In the genomic region with DNA sequence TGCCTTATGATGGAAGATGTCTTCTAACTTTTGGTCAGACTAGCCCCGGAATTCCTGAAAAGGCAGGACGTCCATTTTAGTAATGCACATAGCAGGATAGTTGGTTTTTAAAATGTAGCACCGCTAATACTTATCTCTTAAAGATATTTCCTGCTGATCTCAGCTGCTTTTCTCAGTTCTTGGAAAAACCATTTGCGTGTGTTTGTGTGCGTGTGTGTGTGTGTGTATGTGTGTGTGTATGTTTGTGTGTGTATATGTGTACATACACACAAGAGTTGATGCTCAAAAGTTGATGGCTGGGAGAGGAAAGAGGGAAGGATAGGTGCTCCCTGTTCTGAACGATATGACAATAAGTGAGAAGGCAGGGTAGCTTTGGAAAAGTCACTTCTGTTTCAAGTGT, we compare ENCODE assay signal across 1 cellular context.
TF ChIP-seq lines count a peak whose summit lies in the region.

No MANE protein-coding gene starts in this region.

TF ChIP-seq in K562, 482 proteins besides CTCF, POLR2A, EP300 and RAD21 (continued from another document and continues in another):
- TF ChIP-seq ZNF766 (CRISPR knock-in tag; conservative IDR thresholded peaks at IDR 0.05) = peak; percentile 33; the same call in 1 of the 2 replicates
- TF ChIP-seq HMG20A (CRISPR knock-in tag; conservative IDR thresholded peaks at IDR 0.05) = no peak
- no peak for TF ChIP-seq SMARCC2 (IDR thresholded peaks at IDR 0.05; ENCODE audit: low read depth)
- TF ChIP-seq ZBTB17 (CRISPR knock-in tag; IDR thresholded peaks at IDR 0.05) = no peak
- no peak for TF ChIP-seq ZNF384 (IDR thresholded peaks at IDR 0.05; ENCODE audit: low read depth, low read length)
- TF ChIP-seq DMBX1 (CRISPR knock-in tag; IDR thresholded peaks at IDR 0.05; ENCODE audit: borderline replicate concordance) = 0 out of 2 replicates have a peak, but pooled peaks have one; percentile 5
- no peak for TF ChIP-seq ZMIZ1 (IDR thresholded peaks at IDR 0.05; ENCODE audit: low read depth in 2 of 2, low read length in 2 of 2)
- 0 out of 2 replicates have a peak, but pooled peaks have one; percentile 24 for TF ChIP-seq PML (IDR thresholded peaks at IDR 0.05; ENCODE audit: low read length)
- no peak for TF ChIP-seq TGIF2 (CRISPR knock-in tag; IDR thresholded peaks at IDR 0.05)
- TF ChIP-seq PCBP2 (IDR thresholded peaks at IDR 0.05; ENCODE audit: low read depth, low read length, poor library complexity, severe bottlenecking) = no peak
- TF ChIP-seq, protein P1, sequence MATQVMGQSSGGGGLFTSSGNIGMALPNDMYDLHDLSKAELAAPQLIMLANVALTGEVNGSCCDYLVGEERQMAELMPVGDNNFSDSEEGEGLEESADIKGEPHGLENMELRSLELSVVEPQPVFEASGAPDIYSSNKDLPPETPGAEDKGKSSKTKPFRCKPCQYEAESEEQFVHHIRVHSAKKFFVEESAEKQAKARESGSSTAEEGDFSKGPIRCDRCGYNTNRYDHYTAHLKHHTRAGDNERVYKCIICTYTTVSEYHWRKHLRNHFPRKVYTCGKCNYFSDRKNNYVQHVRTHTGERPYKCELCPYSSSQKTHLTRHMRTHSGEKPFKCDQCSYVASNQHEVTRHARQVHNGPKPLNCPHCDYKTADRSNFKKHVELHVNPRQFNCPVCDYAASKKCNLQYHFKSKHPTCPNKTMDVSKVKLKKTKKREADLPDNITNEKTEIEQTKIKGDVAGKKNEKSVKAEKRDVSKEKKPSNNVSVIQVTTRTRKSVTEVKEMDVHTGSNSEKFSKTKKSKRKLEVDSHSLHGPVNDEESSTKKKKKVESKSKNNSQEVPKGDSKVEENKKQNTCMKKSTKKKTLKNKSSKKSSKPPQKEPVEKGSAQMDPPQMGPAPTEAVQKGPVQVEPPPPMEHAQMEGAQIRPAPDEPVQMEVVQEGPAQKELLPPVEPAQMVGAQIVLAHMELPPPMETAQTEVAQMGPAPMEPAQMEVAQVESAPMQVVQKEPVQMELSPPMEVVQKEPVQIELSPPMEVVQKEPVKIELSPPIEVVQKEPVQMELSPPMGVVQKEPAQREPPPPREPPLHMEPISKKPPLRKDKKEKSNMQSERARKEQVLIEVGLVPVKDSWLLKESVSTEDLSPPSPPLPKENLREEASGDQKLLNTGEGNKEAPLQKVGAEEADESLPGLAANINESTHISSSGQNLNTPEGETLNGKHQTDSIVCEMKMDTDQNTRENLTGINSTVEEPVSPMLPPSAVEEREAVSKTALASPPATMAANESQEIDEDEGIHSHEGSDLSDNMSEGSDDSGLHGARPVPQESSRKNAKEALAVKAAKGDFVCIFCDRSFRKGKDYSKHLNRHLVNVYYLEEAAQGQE (CRISPR knock-in tag; IDR thresholded peaks at IDR 0.05; ENCODE audit: low read depth) = no peak
- no peak for TF ChIP-seq DEAF1 (CRISPR knock-in tag; IDR thresholded peaks at IDR 0.05)
- TF ChIP-seq, protein P2, sequence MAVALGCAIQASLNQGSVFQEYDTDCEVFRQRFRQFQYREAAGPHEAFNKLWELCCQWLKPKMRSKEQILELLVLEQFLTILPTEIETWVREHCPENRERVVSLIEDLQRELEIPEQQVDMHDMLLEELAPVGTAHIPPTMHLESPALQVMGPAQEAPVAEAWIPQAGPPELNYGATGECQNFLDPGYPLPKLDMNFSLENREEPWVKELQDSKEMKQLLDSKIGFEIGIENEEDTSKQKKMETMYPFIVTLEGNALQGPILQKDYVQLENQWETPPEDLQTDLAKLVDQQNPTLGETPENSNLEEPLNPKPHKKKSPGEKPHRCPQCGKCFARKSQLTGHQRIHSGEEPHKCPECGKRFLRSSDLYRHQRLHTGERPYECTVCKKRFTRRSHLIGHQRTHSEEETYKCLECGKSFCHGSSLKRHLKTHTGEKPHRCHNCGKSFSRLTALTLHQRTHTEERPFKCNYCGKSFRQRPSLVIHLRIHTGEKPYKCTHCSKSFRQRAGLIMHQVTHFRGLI (CRISPR knock-in tag; IDR thresholded peaks at IDR 0.05) = 0 out of 2 replicates have a peak, but pooled peaks have one; percentile 36
- no peak for TF ChIP-seq ZNF507 (tag; conservative IDR thresholded peaks at IDR 0.05)
- no peak for TF ChIP-seq ZNF12 (CRISPR knock-in tag; IDR thresholded peaks at IDR 0.05)
- TF ChIP-seq FOSL1 (tag; conservative IDR thresholded peaks at IDR 0.05) = 0 out of 2 replicates have a peak, but pooled peaks have one; percentile 9
- TF ChIP-seq ZNF316 (IDR thresholded peaks at IDR 0.05) = peak; percentile 70
- TF ChIP-seq CREB3L1 (IDR thresholded peaks at IDR 0.05; ENCODE audit: borderline replicate concordance, low read depth) = no peak
- peak; percentile 77; the same call in 1 of the 2 replicates for TF ChIP-seq OTX1 (CRISPR knock-in tag; IDR thresholded peaks at IDR 0.05)
- TF ChIP-seq ETV5 (CRISPR knock-in tag; IDR thresholded peaks at IDR 0.05; ENCODE audit: low read depth) = no peak
- no peak for TF ChIP-seq BCL6 (CRISPR knock-in tag; IDR thresholded peaks at IDR 0.05)
- TF ChIP-seq, protein P3, sequence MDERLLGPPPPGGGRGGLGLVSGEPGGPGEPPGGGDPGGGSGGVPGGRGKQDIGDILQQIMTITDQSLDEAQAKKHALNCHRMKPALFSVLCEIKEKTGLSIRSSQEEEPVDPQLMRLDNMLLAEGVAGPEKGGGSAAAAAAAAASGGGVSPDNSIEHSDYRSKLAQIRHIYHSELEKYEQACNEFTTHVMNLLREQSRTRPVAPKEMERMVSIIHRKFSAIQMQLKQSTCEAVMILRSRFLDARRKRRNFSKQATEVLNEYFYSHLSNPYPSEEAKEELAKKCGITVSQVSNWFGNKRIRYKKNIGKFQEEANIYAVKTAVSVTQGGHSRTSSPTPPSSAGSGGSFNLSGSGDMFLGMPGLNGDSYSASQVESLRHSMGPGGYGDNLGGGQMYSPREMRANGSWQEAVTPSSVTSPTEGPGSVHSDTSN (CRISPR knock-in tag; IDR thresholded peaks at IDR 0.05; ENCODE audit: low read depth) = no peak
- TF ChIP-seq, protein P3 (tag; conservative IDR thresholded peaks at IDR 0.05; ENCODE audit: low read depth) = no peak
- TF ChIP-seq ZKSCAN3 (CRISPR knock-in tag; IDR thresholded peaks at IDR 0.05) = no peak
- TF ChIP-seq L3MBTL2 (IDR thresholded peaks at IDR 0.05) = no peak
- TF ChIP-seq POLR2G (IDR thresholded peaks at IDR 0.05; ENCODE audit: low read depth, low read length) = no peak
- TF ChIP-seq ZBTB26 (CRISPR knock-in tag; IDR thresholded peaks at IDR 0.05) = peak; percentile 86
- no peak for TF ChIP-seq BRCA1 (IDR thresholded peaks at IDR 0.05)
- no peak for TF ChIP-seq BRCA1 (CRISPR knock-in tag; IDR thresholded peaks at IDR 0.05)
- peak; percentile 21; the same call in 1 of the 2 replicates for TF ChIP-seq ZNF395 (CRISPR knock-in tag; IDR thresholded peaks at IDR 0.05)
- 0 out of 4 replicates have a peak, but pooled peaks of 1 of the 2 experiments have one; percentile 28 for TF ChIP-seq MLLT1 (IDR thresholded peaks at IDR 0.05)
- no peak for TF ChIP-seq RBM17 (IDR thresholded peaks at IDR 0.05; ENCODE audit: borderline replicate concordance, low read depth, low read length)
- no peak for TF ChIP-seq ZFP36 (IDR thresholded peaks at IDR 0.05; ENCODE audit: low read depth, low read length, partially characterized antibody)
- TF ChIP-seq, protein P4, sequence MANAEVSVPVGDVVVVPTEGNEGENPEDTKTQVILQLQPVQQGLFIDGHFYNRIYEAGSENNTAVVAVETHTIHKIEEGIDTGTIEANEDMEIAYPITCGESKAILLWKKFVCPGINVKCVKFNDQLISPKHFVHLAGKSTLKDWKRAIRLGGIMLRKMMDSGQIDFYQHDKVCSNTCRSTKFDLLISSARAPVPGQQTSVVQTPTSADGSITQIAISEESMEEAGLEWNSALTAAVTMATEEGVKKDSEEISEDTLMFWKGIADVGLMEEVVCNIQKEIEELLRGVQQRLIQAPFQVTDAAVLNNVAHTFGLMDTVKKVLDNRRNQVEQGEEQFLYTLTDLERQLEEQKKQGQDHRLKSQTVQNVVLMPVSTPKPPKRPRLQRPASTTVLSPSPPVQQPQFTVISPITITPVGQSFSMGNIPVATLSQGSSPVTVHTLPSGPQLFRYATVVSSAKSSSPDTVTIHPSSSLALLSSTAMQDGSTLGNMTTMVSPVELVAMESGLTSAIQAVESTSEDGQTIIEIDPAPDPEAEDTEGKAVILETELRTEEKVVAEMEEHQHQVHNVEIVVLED (CRISPR knock-in tag; IDR thresholded peaks at IDR 0.05) = peak; percentile 47; the same call in 1 of the 2 replicates
- TF ChIP-seq ELF4 (CRISPR knock-in tag; IDR thresholded peaks at IDR 0.05) = peak; percentile 76; the same call in 1 of the 2 replicates
- 0 out of 4 replicates have a peak, but pooled peaks of 1 of the 2 experiments have one; percentile 9 for TF ChIP-seq FOXA3 (CRISPR knock-in tag; conservative IDR thresholded peaks at IDR 0.05 in 1 of 2, IDR thresholded peaks at IDR 0.05 in 1 of 2)
